In the genomic region with DNA sequence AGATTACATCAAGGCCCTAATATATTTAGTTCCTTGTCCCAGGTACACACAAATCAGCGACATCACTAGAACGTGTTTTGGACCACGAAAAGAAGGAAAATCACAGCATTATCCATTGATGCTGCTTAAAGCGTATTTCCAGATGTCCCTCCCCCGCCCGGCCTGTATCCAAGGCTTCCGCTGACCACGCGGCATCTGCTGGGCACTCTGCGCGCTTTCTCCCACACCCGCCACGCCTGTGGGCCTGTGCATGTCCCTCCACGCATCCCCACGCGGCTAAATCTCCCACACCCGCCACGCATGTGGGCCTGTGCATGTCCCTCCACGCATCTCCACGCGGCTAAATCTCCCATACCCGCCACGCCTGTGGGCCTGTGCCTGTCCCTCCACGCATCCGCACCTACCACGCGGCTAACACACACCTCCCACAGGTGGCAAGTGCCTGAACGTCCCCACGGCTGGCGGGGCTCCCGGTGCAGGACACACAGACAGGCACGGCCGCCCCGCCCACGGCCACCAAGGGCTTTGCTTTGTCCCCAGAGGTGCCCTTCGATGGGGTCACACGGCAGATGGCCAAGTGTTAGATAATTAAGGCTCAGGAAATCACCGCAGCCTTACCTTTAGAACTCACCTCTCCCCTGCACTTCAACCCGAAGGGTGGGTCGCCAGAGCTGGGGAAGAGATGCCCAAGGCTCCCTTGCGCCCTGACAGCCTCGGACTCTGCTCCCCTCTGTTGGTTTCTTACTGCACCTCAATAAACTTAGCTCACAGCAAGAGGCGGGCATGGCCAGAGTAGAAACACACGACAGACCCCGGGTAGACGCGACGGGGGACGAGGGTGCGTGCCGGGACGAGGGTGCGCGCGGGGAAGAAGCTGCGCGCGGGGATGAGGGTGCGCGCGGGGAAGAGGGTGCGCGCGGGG, we compare ENCODE assay signal across 19 cellular contexts. TPM values are rescaled to one million over a fixed set of nuclear protein-coding genes. Genes with fewer than 3 reads are reported as not detected.
DNase-seq lines count a peak whose midpoint lies in the region; ATAC-seq and TF ChIP-seq lines count a peak whose summit lies in the region.
"Had no signal": no experiment of that assay in that cellular context is flagged by ENCODE, and none has a peak within 500 bp of the region (broad histone marks: within the 10 kb centered on the region; RNA-seq: fewer than 3 reads in every experiment).

No MANE protein-coding gene starts in this region.

- H3K27me3 ChIP-seq in dorsolateral prefrontal cortex = no peaks in the 10 kb centered on the region
- H3K27me3 ChIP-seq: BLaER1 had no signal

- DNase-seq in activated effector memory CD4-positive, alpha-beta T cell treated with anti-CD3 and anti-CD28 coated beads, Interleukin-2, amount 50 U/mL, for 16 hours = peak; percentile 55
- DNase-seq in activated effector memory CD4-positive, alpha-beta T cell treated with Interleukin-2 at 50 U/mL for 16 hours = no peak
- peak in 2 of 10 donors; percentile 65 to 76 for DNase-seq in dorsolateral prefrontal cortex
- DNase-seq in midbrain (lab: John Stamatoyannopoulos, UW) = peak; percentile 39
- peak in 13 of 49 donors; percentile 38 to 67 (median 47) for DNase-seq in substantia nigra (lab: John Stamatoyannopoulos, UW)
- no peak for DNase-seq in T-helper 1 cell
- DNase-seq: CD8-positive, alpha-beta T cell; DMS79 treated with DMSO at 0.1 percent for 48 hours; GOT3; KG1; NCI-H1092 treated with DMSO at 0.1 percent for 48 hours; NCI-H1694; NCI-H524; Right ventricle myocardium superior had no signal

- intact Hi-C loops in dorsolateral prefrontal cortex (cut with DNase I) = loop anchor here in 1 of 2 donors (10.0 kb wide), 1 partner anchor 145 kb away; no protein-coding TSS in a partner anchor

- no peak for ATAC-seq in GM18861 (IDR thresholded peaks at IDR 0.05; ENCODE audit: unreplicated experiment)
- ATAC-seq in HG03571 (IDR thresholded peaks at IDR 0.05; ENCODE audit: unreplicated experiment) = no peak
- ATAC-seq: CD8-positive, alpha-beta T cell; Panc1 had no signal

- peak in 3 of 56 donors; percentile 11 to 12 (median 11) for TF ChIP-seq CTCF in dorsolateral prefrontal cortex (IDR thresholded peaks at IDR 0.05 in 54 of 56, conservative IDR thresholded peaks at IDR 0.05 in 2 of 56; ENCODE audit: low read depth in 1 of 56, partially characterized antibody in 56 of 56)

- peak overlapping the region in 2 of 59 donors; percentile 27 to 29 for H3K4me3 ChIP-seq in dorsolateral prefrontal cortex
- H3K4me3 ChIP-seq: BLaER1 had no signal

- peak overlapping the region in 48 of 59 donors; percentile 1 to 86 (median 60) for H3K27ac ChIP-seq in dorsolateral prefrontal cortex
- peak overlapping the region; percentile 66 for H3K27ac ChIP-seq in substantia nigra (ENCODE audit: low read depth, low read length, poor library complexity, severe bottlenecking)
- H3K27ac ChIP-seq: 22Rv1, BLaER1 had no signal

RNA-seq across cellular contexts. Expression of gene DIP2C, which starts 49.5 kb away (rescaled TPM):
- total RNA-seq in dorsolateral prefrontal cortex = 100 to 1,000 TPM in 1 of 120 experiments, 10 to 100 TPM in 119; 39.6 to 102 (median 58.2) TPM

Comparison
In these comparisons a context has a peak if more than half of its experiments do, and no peak if none do; other contexts are left out.
1. DNase-seq: peak in activated effector memory CD4-positive, alpha-beta T cell treated with anti-CD3 and anti-CD28 coated beads, Interleukin-2, amount 50 U/mL, for 16 hours (single experiment) and midbrain (single experiment); none in activated effector memory CD4-positive, alpha-beta T cell treated with Interleukin-2 at 50 U/mL for 16 hours (single experiment) and T-helper 1 cell (0 of 5).